Comparison of ENCODE assay signal across 29 cellular contexts in the genomic region with DNA sequence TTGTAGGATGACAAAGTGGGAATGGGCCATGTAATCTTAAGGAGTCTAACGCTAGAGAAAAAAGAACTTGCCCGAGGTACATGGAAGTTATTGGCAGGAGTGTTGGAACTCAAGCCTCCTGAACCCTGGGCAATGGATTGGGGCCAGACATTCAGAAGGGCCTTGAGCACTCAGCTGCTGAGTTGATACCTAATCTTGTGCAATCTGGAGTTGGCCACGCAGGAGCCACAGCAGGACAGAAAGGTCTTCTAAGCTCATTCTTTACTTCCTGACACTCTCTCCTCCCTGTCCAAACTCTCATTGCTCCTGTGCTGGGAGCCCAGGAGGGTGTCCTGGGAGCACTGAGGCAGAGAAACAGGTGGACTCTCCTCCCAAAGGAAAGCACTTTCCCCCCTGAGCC. TPM values are rescaled to one million over a fixed set of nuclear protein-coding genes. Genes with fewer than 3 reads are reported as not detected.
DNase-seq lines count a peak whose midpoint lies in the region; FAIRE-seq and TF ChIP-seq lines count a peak whose summit lies in the region.
"Had no signal": no experiment of that assay in that cellular context is flagged by ENCODE, and none has a peak within 500 bp of the region (broad histone marks: within the 10 kb centered on the region; RNA-seq: fewer than 3 reads in every experiment).

No MANE protein-coding gene starts in this region.

- H3K4me3 Mint-ChIP-seq in nephron = no peak overlapping the region
- H3K4me3 Mint-ChIP-seq in T-helper 2 cell treated with Interferon-gamma antibody and Interleukin-4, amounts not matched to agents 5 μg/mL and 100 μg/mL, for 36 hours = no peak overlapping the region
- H3K4me3 Mint-ChIP-seq: activated CD4-positive, alpha-beta memory T cell treated with anti-CD3 and anti-CD28 coated beads for 36 hours; activated T-cell treated with anti-CD3 and anti-CD28 coated beads, Interleukin-2, amount 50 U/mL, for 72 hours; natural killer cell treated with Interleukin-12 subunit alpha and Interleukin-12 subunit beta and Interleukin-15 and Interleukin-18, amount 100 ng/mL, for 72 hours; stimulated activated memory B cell treated with anti-CD40 and anti-IgM and Interleukin-4, amounts not matched to agents 10 μg/mL and 1 μg/mL and 100 μg/mL, for 72 hours had no signal

- H3K4me1 Mint-ChIP-seq in nephron = peaks cover 69% of the 10 kb centered on the region
- H3K4me1 Mint-ChIP-seq in T-helper 2 cell treated with Interferon-gamma antibody and Interleukin-4, amounts not matched to agents 5 μg/mL and 100 μg/mL, for 36 hours (ENCODE audit: low read depth) = peaks cover 13% of the 10 kb centered on the region

- no peaks in the 10 kb centered on the region for H3K36me3 Mint-ChIP-seq in nephron (ENCODE audit: low read depth)
- H3K36me3 Mint-ChIP-seq in T-helper 2 cell treated with Interferon-gamma antibody and Interleukin-4, amounts not matched to agents 5 μg/mL and 100 μg/mL, for 36 hours (ENCODE audit: low read depth) = no peaks in the 10 kb centered on the region
- H3K36me3 Mint-ChIP-seq: activated CD4-positive, alpha-beta memory T cell treated with anti-CD3 and anti-CD28 coated beads for 36 hours; natural killer cell treated with Interleukin-12 subunit alpha and Interleukin-12 subunit beta and Interleukin-15 and Interleukin-18, amount 100 ng/mL, for 72 hours; stimulated activated memory B cell treated with anti-CD40 and anti-IgM and Interleukin-4, amounts not matched to agents 10 μg/mL and 1 μg/mL and 100 μg/mL, for 72 hours had no signal

- no peaks in the 10 kb centered on the region for H3K9me3 Mint-ChIP-seq in nephron
- no peaks in the 10 kb centered on the region for H3K9me3 Mint-ChIP-seq in T-helper 2 cell treated with Interferon-gamma antibody and Interleukin-4, amounts not matched to agents 5 μg/mL and 100 μg/mL, for 36 hours
- H3K9me3 Mint-ChIP-seq: activated CD4-positive, alpha-beta memory T cell treated with anti-CD3 and anti-CD28 coated beads for 36 hours; natural killer cell treated with Interleukin-12 subunit alpha and Interleukin-12 subunit beta and Interleukin-15 and Interleukin-18, amount 100 ng/mL, for 72 hours; stimulated activated memory B cell treated with anti-CD40 and anti-IgM and Interleukin-4, amounts not matched to agents 10 μg/mL and 1 μg/mL and 100 μg/mL, for 72 hours had no signal

- H3K27ac ChIP-seq in left ventricle myocardium inferior (replicated peaks) = no peak overlapping the region
- H3K27ac ChIP-seq in adrenal gland = peak overlapping the region in 2 of 5 donors; percentile 42 to 59
- H3K27ac ChIP-seq: body of pancreas, esophagus squamous epithelium, foreskin keratinocyte had no signal

- WGBS in adrenal gland, 4 donors = 29 to 51% (median 38%) methylated on average over 3 of the region's 3 CpGs

- peak; percentile 36 for DNase-seq in cardiac septum (ENCODE audit: low spot score)
- no peak for DNase-seq in left ventricle myocardium inferior
- DNase-seq in adrenal gland = peak; percentile 63 to 87 (median 82)
- DNase-seq in DMS53 treated with DMSO at 0.1 percent for 48 hours (lab: John Stamatoyannopoulos, UW; ENCODE audit: unreplicated experiment) = no peak
- no peak for DNase-seq in T-helper 2 cell treated with Interferon-gamma antibody and Interleukin-4, amounts not matched to agents 5 μg/mL and 100 μg/mL, for 36 hours (ENCODE audit: low spot score)
- no peak for DNase-seq in GM19239 (ENCODE audit: insufficient read length, low spot score)
- DNase-seq in NAMALWA (ENCODE audit: low spot score) = no peak
- DNase-seq: activated CD4-positive, alpha-beta memory T cell treated with anti-CD3 and anti-CD28 coated beads for 36 hours; activated CD4-positive, CD25-positive, alpha-beta regulatory T cell treated with anti-CD3 and anti-CD28 coated beads, Interleukin-2, amount 50 U/mL, for 72 hours; activated naive CD4-positive, alpha-beta T cell treated with Interleukin-2 at 50 U/mL for 16 hours; activated T-cell treated with anti-CD3 and anti-CD28 coated beads, Interleukin-2, amount 50 U/mL, for 72 hours; body of pancreas; dermis blood vessel endothelial cell; DMS153; esophagus squamous epithelium; foreskin keratinocyte; heart left ventricle; NCI-H1105; NCI-H1930; NCI-H524 treated with DMSO at 0.1 percent for 48 hours; Right ventricle myocardium superior; T-helper 2 cell had no signal

- peak overlapping the region in 2 of 3 experiments; percentile 7 to 38 for H3K27ac Mint-ChIP-seq in nephron
- no peak overlapping the region for H3K27ac Mint-ChIP-seq in T-helper 2 cell treated with Interferon-gamma antibody and Interleukin-4, amounts not matched to agents 5 μg/mL and 100 μg/mL, for 36 hours
- H3K27ac Mint-ChIP-seq: activated CD4-positive, alpha-beta memory T cell treated with anti-CD3 and anti-CD28 coated beads for 36 hours; natural killer cell treated with Interleukin-12 subunit alpha and Interleukin-12 subunit beta and Interleukin-15 and Interleukin-18, amount 100 ng/mL, for 72 hours; stimulated activated memory B cell treated with anti-CD40 and anti-IgM and Interleukin-4, amounts not matched to agents 10 μg/mL and 1 μg/mL and 100 μg/mL, for 72 hours had no signal

- TF ChIP-seq POLR2A in adrenal gland (IDR thresholded peaks at IDR 0.05) = no peak

- no peak for FAIRE-seq in GM19239 (lab: Jason Lieb, UNC)
- FAIRE-seq: A549, endometrium, keratinocyte had no signal

- TF ChIP-seq CTCF in left ventricle myocardium inferior (IDR thresholded peaks at IDR 0.05; ENCODE audit: borderline replicate concordance) (no peak), adrenal gland (IDR thresholded peaks at IDR 0.05) (no peak), nephron (IDR thresholded peaks at IDR 0.05; ENCODE audit: unreplicated experiment in 3 of 3) (no peak)

- intact Hi-C loops in cardiac septum (cut with DNase I) (no loop called here), left ventricle myocardium inferior (cut with micrococcal nuclease) (no loop called here), adrenal gland (cut with DNase I) (no loop called here)

- H3K27me3 ChIP-seq in left ventricle myocardium inferior (ENCODE audit: low read depth) (no peaks in the 10 kb centered on the region), adrenal gland (no peaks in the 10 kb centered on the region)
- H3K27me3 ChIP-seq: body of pancreas, esophagus squamous epithelium, heart left ventricle had no signal

- no peak overlapping the region for H3K4me3 ChIP-seq in left ventricle myocardium inferior
- H3K4me3 ChIP-seq in adrenal gland = no peak overlapping the region
- H3K4me3 ChIP-seq: A549, body of pancreas, esophagus squamous epithelium, HAP-1, heart left ventricle had no signal

- H3K27me3 Mint-ChIP-seq in nephron (ENCODE audit: low read depth) = peaks cover 5% of the 10 kb centered on the region
- no peaks in the 10 kb centered on the region for H3K27me3 Mint-ChIP-seq in T-helper 2 cell treated with Interferon-gamma antibody and Interleukin-4, amounts not matched to agents 5 μg/mL and 100 μg/mL, for 36 hours (ENCODE audit: low read depth)
- H3K27me3 Mint-ChIP-seq: activated CD4-positive, alpha-beta memory T cell treated with anti-CD3 and anti-CD28 coated beads for 36 hours; stimulated activated memory B cell treated with anti-CD40 and anti-IgM and Interleukin-4, amounts not matched to agents 10 μg/mL and 1 μg/mL and 100 μg/mL, for 72 hours had no signal

- H3K36me3 ChIP-seq in left ventricle myocardium inferior (no peaks in the 10 kb centered on the region), adrenal gland (replicated peaks in 1 of 2) (no peaks in the 10 kb centered on the region)
- H3K36me3 ChIP-seq: esophagus squamous epithelium, HAP-1, heart left ventricle had no signal

- H3K4me1 ChIP-seq in left ventricle myocardium inferior (peaks cover 27% of the 10 kb centered on the region), adrenal gland (replicated peaks in 1 of 2) (peaks cover 45 to 49% of the 10 kb centered on the region in 2 donors)
- H3K4me1 ChIP-seq: foreskin keratinocyte, HAP-1 had no signal

- H3K9me3 ChIP-seq in left ventricle myocardium inferior (replicated peaks) = no peaks in the 10 kb centered on the region
- H3K9me3 ChIP-seq in adrenal gland (replicated peaks in 1 of 3) = no peaks in the 10 kb centered on the region
- H3K9me3 ChIP-seq: A549, body of pancreas, esophagus squamous epithelium, HAP-1, heart left ventricle had no signal

RNA-seq across cellular contexts. Expression of a gene that starts 25.1 kb away (rescaled TPM):
- total RNA-seq in cardiac septum = 16.7 TPM
- 13.9 TPM for total RNA-seq in left ventricle myocardium inferior
- total RNA-seq in adrenal gland = 100 to 1,000 TPM in 6 of 8 donors, 10 to 100 TPM in 2; 34.9 to 295 (median 116) TPM
- polyA plus RNA-seq in adrenal gland = 10 to 100 TPM; 23.3 to 26.5 (median 24.5) TPM

Comparison
In these comparisons a context has a peak if more than half of its experiments do, and no peak if none do; other contexts are left out.
1. DNase-seq: peak in cardiac septum (single experiment) and adrenal gland (7 of 7); none in left ventricle myocardium inferior (single experiment), DMS53 treated with DMSO at 0.1 percent for 48 hours (single experiment), T-helper 2 cell treated with Interferon-gamma antibody and Interleukin-4, amounts not matched to agents 5 μg/mL and 100 μg/mL, for 36 hours (single experiment), GM19239 (single experiment) and NAMALWA (single experiment).